ENCODE assay signal across 18 cellular contexts in genomic region chr2:30768708-30769580, GRCh38. TPM values are rescaled to one million over a fixed set of nuclear protein-coding genes. Genes with fewer than 3 reads are reported as not detected.
DNase-seq lines count a peak whose midpoint lies in the region; ATAC-seq and TF ChIP-seq lines count a peak whose summit lies in the region.
"Had no signal": no experiment of that assay in that cellular context is flagged by ENCODE, and none has a peak within 500 bp of the region (broad histone marks: within the 10 kb centered on the region; RNA-seq: fewer than 3 reads in every experiment).

No MANE protein-coding gene starts in this region.

- TF ChIP-seq CTCF in progenitor cell of endocrine pancreas (IDR thresholded peaks at IDR 0.05; ENCODE audit: unreplicated experiment), result no peak

- peak overlapping the region; percentile 32 for H3K27ac Mint-ChIP-seq in activated naive CD8-positive, alpha-beta T cell treated with anti-CD3 and anti-CD28 coated beads, Interleukin-2, amount 10 ng/mL, durations not matched to agents 7 days and 5 days
- H3K27ac Mint-ChIP-seq in activated naive CD8-positive, alpha-beta T cell treated with anti-CD3 and anti-CD28 coated beads for 36 hours, result no peak overlapping the region
- H3K27ac Mint-ChIP-seq in progenitor cell of endocrine pancreas, result peak overlapping the region; percentile 53
- H3K27ac Mint-ChIP-seq: GM23338 had no signal

- H3K4me3 Mint-ChIP-seq in activated naive CD8-positive, alpha-beta T cell treated with anti-CD3 and anti-CD28 coated beads, Interleukin-2, amount 10 ng/mL, durations not matched to agents 7 days and 5 days, result no peak overlapping the region
- no peak overlapping the region for H3K4me3 Mint-ChIP-seq in activated naive CD8-positive, alpha-beta T cell treated with anti-CD3 and anti-CD28 coated beads for 36 hours
- no peak overlapping the region for H3K4me3 Mint-ChIP-seq in progenitor cell of endocrine pancreas (ENCODE audit: low read depth)
- H3K4me3 Mint-ChIP-seq: GM23338 had no signal

- DNase-seq in activated naive CD8-positive, alpha-beta T cell treated with anti-CD3 and anti-CD28 coated beads, Interleukin-2, amount 10 ng/mL, durations not matched to agents 7 days and 5 days, result no peak
- DNase-seq in activated naive CD8-positive, alpha-beta T cell treated with anti-CD3 and anti-CD28 coated beads for 36 hours, result no peak
- DNase-seq in left lobe of liver (ENCODE audit: low spot score), result peak; percentile 22
- DNase-seq in progenitor cell of endocrine pancreas (ENCODE audit: low spot score, unreplicated experiment), result no peak
- DNase-seq in NCI-H2196 treated with DMSO at 0.1 percent for 48 hours (lab: John Stamatoyannopoulos, UW; ENCODE audit: unreplicated experiment), result no peak
- no peak for DNase-seq in SK-N-DZ (ENCODE audit: low spot score)
- DNase-seq: COR-L47, KBM-7, MV-4-11, NCI-H1417 treated with DMSO at 0.1 percent for 48 hours, NCI-H1930, NCI-H2171 had no signal

- H3K27me3 Mint-ChIP-seq in activated naive CD8-positive, alpha-beta T cell treated with anti-CD3 and anti-CD28 coated beads, Interleukin-2, amount 10 ng/mL, durations not matched to agents 7 days and 5 days, result peaks cover 5% of the 10 kb centered on the region
- H3K27me3 Mint-ChIP-seq in activated naive CD8-positive, alpha-beta T cell treated with anti-CD3 and anti-CD28 coated beads for 36 hours, result no peaks in the 10 kb centered on the region
- no peaks in the 10 kb centered on the region for H3K27me3 Mint-ChIP-seq in progenitor cell of endocrine pancreas

- no peaks in the 10 kb centered on the region for H3K36me3 Mint-ChIP-seq in activated naive CD8-positive, alpha-beta T cell treated with anti-CD3 and anti-CD28 coated beads, Interleukin-2, amount 10 ng/mL, durations not matched to agents 7 days and 5 days
- H3K36me3 Mint-ChIP-seq in activated naive CD8-positive, alpha-beta T cell treated with anti-CD3 and anti-CD28 coated beads for 36 hours, result no peaks in the 10 kb centered on the region
- H3K36me3 Mint-ChIP-seq in progenitor cell of endocrine pancreas (ENCODE audit: insufficient read depth), result no peaks in the 10 kb centered on the region

- POLR2A ChIA-PET in activated naive CD8-positive, alpha-beta T cell treated with anti-CD3 and anti-CD28 coated beads, Interleukin-2, amount 10 ng/mL, durations not matched to agents 7 days and 5 days (lab: Charles Lee), result no interaction called here

- no peaks in the 10 kb centered on the region for H3K9me3 Mint-ChIP-seq in activated naive CD8-positive, alpha-beta T cell treated with anti-CD3 and anti-CD28 coated beads, Interleukin-2, amount 10 ng/mL, durations not matched to agents 7 days and 5 days
- H3K9me3 Mint-ChIP-seq in activated naive CD8-positive, alpha-beta T cell treated with anti-CD3 and anti-CD28 coated beads for 36 hours, result no peaks in the 10 kb centered on the region
- no peaks in the 10 kb centered on the region for H3K9me3 Mint-ChIP-seq in progenitor cell of endocrine pancreas (ENCODE audit: low read depth)
- H3K9me3 Mint-ChIP-seq: GM23338 had no signal

- ATAC-seq in activated naive CD8-positive, alpha-beta T cell treated with anti-CD3 and anti-CD28 coated beads, Interleukin-2, amount 10 ng/mL, durations not matched to agents 7 days and 5 days (ENCODE audit: low read depth), result no peak
- ATAC-seq in left lobe of liver (no peak), HG02970 (IDR thresholded peaks at IDR 0.05; ENCODE audit: low FRiP score, unreplicated experiment) (no peak), GM18505 (IDR thresholded peaks at IDR 0.05; ENCODE audit: unreplicated experiment) (no peak)
- ATAC-seq: GM23338, HCT116 had no signal

- no peak for TF ChIP-seq POLR2A in GM18505 (IDR thresholded peaks at IDR 0.05; ENCODE audit: borderline replicate concordance, extremely low read depth, insufficient read depth, insufficient read length)

- H3K4me1 Mint-ChIP-seq in activated naive CD8-positive, alpha-beta T cell treated with anti-CD3 and anti-CD28 coated beads, Interleukin-2, amount 10 ng/mL, durations not matched to agents 7 days and 5 days, result peaks cover 2% of the 10 kb centered on the region
- no peaks in the 10 kb centered on the region for H3K4me1 Mint-ChIP-seq in activated naive CD8-positive, alpha-beta T cell treated with anti-CD3 and anti-CD28 coated beads for 36 hours
- no peaks in the 10 kb centered on the region for H3K4me1 Mint-ChIP-seq in progenitor cell of endocrine pancreas (ENCODE audit: low read depth)

RNA-seq across cellular contexts. Expression of gene CAPN13, which starts 38.3 kb away (rescaled TPM):
- total RNA-seq in activated naive CD8-positive, alpha-beta T cell treated with anti-CD3 and anti-CD28 coated beads, Interleukin-2, amount 10 ng/mL, durations not matched to agents 7 days and 5 days, result not detected
- not detected for total RNA-seq in activated naive CD8-positive, alpha-beta T cell treated with anti-CD3 and anti-CD28 coated beads for 36 hours
- total RNA-seq in left lobe of liver (0.08 TPM), progenitor cell of endocrine pancreas (17.2 and 19.0 TPM in 2 replicates)
- polyA plus RNA-seq in SK-N-DZ (2014; cell fraction: cytosol; rRNA removed), result not detected in 2 replicates
- polyA plus RNA-seq in SK-N-DZ (2014; cell fraction: nucleus; rRNA removed), result not detected in 2 replicates
- total RNA-seq: Daoy, NCI-H460 had no signal

Comparison
In these comparisons a context has a peak if more than half of its experiments do, and no peak if none do; other contexts are left out.
1. RNA of gene CAPN13, which starts 38.3 kb away (total RNA-seq): 17.2 to 19.0 TPM in progenitor cell of endocrine pancreas; 0.08 TPM in left lobe of liver (single experiment), not detected in activated naive CD8-positive, alpha-beta T cell treated with anti-CD3 and anti-CD28 coated beads, Interleukin-2, amount 10 ng/mL, durations not matched to agents 7 days and 5 days and not detected in activated naive CD8-positive, alpha-beta T cell treated with anti-CD3 and anti-CD28 coated beads for 36 hours; every median in the first group is over 10 times any median in the second.